ENCODE assay signal across 14 cellular contexts in genomic region chr4:156933633-156934258, GRCh38. TPM values are rescaled to one million over a fixed set of nuclear protein-coding genes. Genes with fewer than 3 reads are reported as not detected.
DNase-seq lines count a peak whose midpoint lies in the region; ATAC-seq and TF ChIP-seq lines count a peak whose summit lies in the region.
"Had no signal": no experiment of that assay in that cellular context is flagged by ENCODE, and none has a peak within 500 bp of the region (broad histone marks: within the 10 kb centered on the region; RNA-seq: fewer than 3 reads in every experiment).

No MANE protein-coding gene starts in this region.

- ATAC-seq in GM21529 (IDR thresholded peaks at IDR 0.05; ENCODE audit: unreplicated experiment): no peak
- no peak for ATAC-seq in stimulated activated naive CD8-positive, alpha-beta T cell treated with anti-CD3 and anti-CD28 coated beads, Interleukin-15, amount 100 ng/mL, for 72 hours

- H3K9ac ChIP-seq in mammary epithelial cell (ENCODE audit: insufficient read depth, low read length): peak overlapping the region; percentile 29

- no peaks in the 10 kb centered on the region for H3K9me3 Mint-ChIP-seq in stimulated activated naive CD8-positive, alpha-beta T cell treated with anti-CD3 and anti-CD28 coated beads, Interleukin-15, amount 100 ng/mL, for 72 hours

- TSS peak; percentile 36 for BruUV-seq in mammary epithelial cell (replicated peaks; lab: Mats Ljungman, UMichigan)

- CTCF ChIA-PET in mammary epithelial cell (lab: Charles Lee; ENCODE audit: low non-redundant PET): no interaction called here

- no peak overlapping the region for H2AFZ ChIP-seq in mammary epithelial cell (ENCODE audit: low read depth, low read length)

- intact Hi-C loops in mammary epithelial cell (cut with micrococcal nuclease) (loop anchor here (1.0 to 5.0 kb wide), 4 partner anchors 13 to 103 kb away; no protein-coding TSS in a partner anchor), posterior cingulate gyrus (cut with DNase I) (no loop called here)

- peaks cover 47% of the 10 kb centered on the region for H3K4me1 ChIP-seq in mammary epithelial cell (ENCODE audit: insufficient read depth, low read length)

- H3K27ac Mint-ChIP-seq in stimulated activated naive CD8-positive, alpha-beta T cell treated with anti-CD3 and anti-CD28 coated beads, Interleukin-15, amount 100 ng/mL, for 72 hours: no peak overlapping the region

- peak overlapping the region; percentile 96 for H3K27ac ChIP-seq in mammary epithelial cell (ENCODE audit: insufficient read depth, low read depth, low read length)
- H3K27ac ChIP-seq: thoracic aorta had no signal

- dilution Hi-C loops in mammary epithelial cell (cut with HindIII; ENCODE audit: low sequenced_read_pairs): no loop called here

- H3K9me3 ChIP-seq in mammary epithelial cell (replicated peaks; ENCODE audit: insufficient read depth, low read length): peaks cover 6% of the 10 kb centered on the region
- H3K9me3 ChIP-seq: thoracic aorta had no signal

- DNase-seq in AG10803 (ENCODE audit: low read depth) (peak; percentile 59), mammary epithelial cell (peak; percentile 98), kidney glomerular epithelial cell (lab: John Stamatoyannopoulos, UW) (peak; percentile 94), T-helper 2 cell (no peak), posterior cingulate gyrus (no peak)
- DNase-seq in stimulated activated naive CD8-positive, alpha-beta T cell treated with anti-CD3 and anti-CD28 coated beads, Interleukin-15, amount 100 ng/mL, for 72 hours: no peak
- DNase-seq: activated CD4-positive, CD25-positive, alpha-beta regulatory T cell; central memory CD4-positive, alpha-beta T cell; H7; mesendoderm; NCI-H2227 treated with DMSO at 0.1 percent for 48 hours had no signal

- in situ Hi-C loops in mammary epithelial cell (cut with MboI; ENCODE audit: low sequenced_read_pairs in 2 of 2): loop anchor here in 1 of 2 donors (10.0 kb wide), 1 partner anchor 149 kb away; no protein-coding TSS in a partner anchor

- peaks cover 54% of the 10 kb centered on the region for H3K79me2 ChIP-seq in mammary epithelial cell (ENCODE audit: insufficient read depth, low read length)

- H3K27me3 ChIP-seq in mammary epithelial cell (ENCODE audit: insufficient read depth, low read length): no peaks in the 10 kb centered on the region

- H3K27me3 Mint-ChIP-seq in stimulated activated naive CD8-positive, alpha-beta T cell treated with anti-CD3 and anti-CD28 coated beads, Interleukin-15, amount 100 ng/mL, for 72 hours: no peaks in the 10 kb centered on the region

- no peak overlapping the region for H3K4me3 ChIP-seq in AG10803 (ENCODE audit: low read length)
- H3K4me3 ChIP-seq in mammary epithelial cell (replicated peaks in 1 of 3; ENCODE audit: insufficient read depth in 1 of 3, low read depth in 2 of 3, low read length in 3 of 3): no peak overlapping the region
- H3K4me3 ChIP-seq: thoracic aorta had no signal

- TF ChIP-seq EP300 in Ishikawa (IDR thresholded peaks at IDR 0.05; ENCODE audit: borderline replicate concordance): peak; percentile 72

- H3K4me1 Mint-ChIP-seq in stimulated activated naive CD8-positive, alpha-beta T cell treated with anti-CD3 and anti-CD28 coated beads, Interleukin-15, amount 100 ng/mL, for 72 hours: no peaks in the 10 kb centered on the region

- peak overlapping the region; percentile 57 for H3K4me2 ChIP-seq in mammary epithelial cell (ENCODE audit: insufficient read depth, low read depth, low read length)

- 17% methylated on average over 5 of the region's 5 CpGs for WGBS in mammary epithelial cell (ENCODE audit: low coverage, missing lambda C conversion rate)

- no peak for TF ChIP-seq RAD21 in Ishikawa (IDR thresholded peaks at IDR 0.05; ENCODE audit: low read depth)

- no peaks in the 10 kb centered on the region for H3K36me3 ChIP-seq in mammary epithelial cell (ENCODE audit: insufficient read depth, low read length)
- H3K36me3 ChIP-seq: thoracic aorta had no signal

- no peak for TF ChIP-seq CTCF in AG10803 (conservative IDR thresholded peaks at IDR 0.05; ENCODE audit: low read length)
- TF ChIP-seq CTCF in mammary epithelial cell (conservative IDR thresholded peaks at IDR 0.05 in 1 of 2, IDR thresholded peaks at IDR 0.05 in 1 of 2; ENCODE audit: extremely low read depth in 1 of 2, insufficient read depth in 1 of 2, low read depth in 1 of 2, low read length in 2 of 2): no peak

- H4K20me1 ChIP-seq in mammary epithelial cell (ENCODE audit: insufficient read depth, low read length): no peaks in the 10 kb centered on the region

- no peak overlapping the region for H3K4me3 Mint-ChIP-seq in stimulated activated naive CD8-positive, alpha-beta T cell treated with anti-CD3 and anti-CD28 coated beads, Interleukin-15, amount 100 ng/mL, for 72 hours

TF ChIP-seq in Ishikawa, 13 proteins besides CTCF, POLR2A, EP300 and RAD21:
- TF ChIP-seq CREB1 (IDR thresholded peaks at IDR 0.05; ENCODE audit: low read depth) (no peak), ZBTB7A (IDR thresholded peaks at IDR 0.05; ENCODE audit: low read depth) (no peak), TEAD4 (IDR thresholded peaks at IDR 0.05) (no peak), NFIC (IDR thresholded peaks at IDR 0.05) (peak; percentile 16; the same call in 1 of the 2 replicates), TCF12 (IDR thresholded peaks at IDR 0.05; ENCODE audit: low read depth) (no peak), FOXM1 (IDR thresholded peaks at IDR 0.05; ENCODE audit: borderline replicate concordance, low read depth) (peak; percentile 50; the same call in 1 of the 2 replicates), YY1 (IDR thresholded peaks at IDR 0.05; ENCODE audit: low read depth) (no peak), CEBPB (IDR thresholded peaks at IDR 0.05) (peak; percentile 16; the same call in 1 of the 2 replicates), EGR1 (IDR thresholded peaks at IDR 0.05) (no peak), TAF1 (IDR thresholded peaks at IDR 0.05; ENCODE audit: low read depth) (no peak), REST (IDR thresholded peaks at IDR 0.05; ENCODE audit: low read depth) (no peak), USF1 (IDR thresholded peaks at IDR 0.05) (no peak), MAX (IDR thresholded peaks at IDR 0.05) (peak; percentile 19; the same call in 1 of the 2 replicates)

RNA-seq across cellular contexts. Expression of gene PDGFC, which starts 37.9 kb away (rescaled TPM):
- 10 to 100 TPM; 32.2 to 69.3 TPM for total RNA-seq in mammary epithelial cell
- 17.6 TPM for polyA plus RNA-seq in mammary epithelial cell
- 78.9 TPM for polyA minus RNA-seq in mammary epithelial cell

Comparison
In these comparisons a context has a peak if more than half of its experiments do, and no peak if none do; other contexts are left out.
1. DNase-seq: peak in AG10803 (single experiment), mammary epithelial cell (single experiment) and kidney glomerular epithelial cell (single experiment); none in T-helper 2 cell (0 of 5), stimulated activated naive CD8-positive, alpha-beta T cell treated with anti-CD3 and anti-CD28 coated beads, Interleukin-15, amount 100 ng/mL, for 72 hours (0 of 2) and posterior cingulate gyrus (0 of 10).